In genomic region chr2:238972146-238972445, GRCh38 we compare ENCODE assay signal across 24 cellular contexts.
"Had no signal": no experiment of that assay in that cellular context is flagged by ENCODE, and none has a peak within 500 bp of the region (broad histone marks: within the 10 kb centered on the region; RNA-seq: fewer than 3 reads in every experiment).

No MANE protein-coding gene starts in this region.

- DNase-seq: hypothalamus; immature natural killer cell; kidney; left colon; left lung; lower lobe of right lung; mammary epithelial cell; mesendoderm; naive thymus-derived CD4-positive, alpha-beta T cell; nucleus accumbens; psoas muscle; right lobe of liver; stimulated activated CD4-positive, alpha-beta T cell treated with anti-CD3 and anti-CD28 coated beads, Interleukin-1b, Interleukin-23, amount 100 ng/mL, for 48 hours; stimulated activated CD4-positive, alpha-beta T cell treated with anti-CD3 and anti-CD28 coated beads, Interleukin-2, amount 100 ng/mL, for 48 hours; stimulated activated CD4-positive, alpha-beta T cell treated with anti-CD3 and anti-CD28 coated beads, Interleukin-4, amount 100 ng/mL, for 4 hours; stimulated activated CD8-positive, alpha-beta memory T cell treated with anti-CD3 and anti-CD28 coated beads, Interleukin-4, amount 100 ng/mL, for 48 hours; stimulated activated naive CD4-positive, alpha-beta T cell treated with Interleukin-2 at 50 U/mL for 16 hours; stimulated activated naive CD8-positive, alpha-beta T cell treated with anti-CD3 and anti-CD28 coated beads, Interleukin-15, amount 100 ng/mL, for 72 hours; substantia nigra; uterus had no signal

- H3K4me1 ChIP-seq: left lung, lower lobe of right lung, parathyroid adenoma, psoas muscle, right lobe of liver, uterus had no signal

- ATAC-seq: left colon; left lung; lower lobe of right lung; naive thymus-derived CD4-positive, alpha-beta T cell; psoas muscle; right lobe of liver; stimulated activated memory B cell treated with anti-CD40 and anti-IgM and Interleukin-4, amounts not matched to agents 10 μg/mL and 1 μg/mL and 100 μg/mL, for 72 hours; stimulated activated naive CD8-positive, alpha-beta T cell treated with anti-CD3 and anti-CD28 coated beads, Interleukin-15, amount 100 ng/mL, for 72 hours had no signal

- H3K36me3 ChIP-seq: left lung, lower lobe of right lung, right lobe of liver, tibial nerve, uterus had no signal

- H3K27me3 ChIP-seq: right lobe of liver, tibial nerve, uterus had no signal

- H3K9me3 ChIP-seq: lower lobe of right lung, psoas muscle, right lobe of liver, uterus had no signal

- H2AFZ ChIP-seq: parathyroid adenoma had no signal

- H3K27ac ChIP-seq: left lung, lower lobe of right lung, parathyroid adenoma, psoas muscle, right lobe of liver, tibial nerve had no signal

- H3K4me2 ChIP-seq: smooth muscle cell had no signal

- H3K9ac ChIP-seq: parathyroid adenoma had no signal

- H3K4me3 ChIP-seq: left lung, lower lobe of right lung, psoas muscle, right lobe of liver, smooth muscle cell, tibial nerve, uterus had no signal
